11 cellular contexts compared by ENCODE assay signal in genomic region chr7:17599733-17600685, GRCh38.
DNase-seq lines count a peak whose midpoint lies in the region; ATAC-seq and TF ChIP-seq lines count a peak whose summit lies in the region.
"Had no signal": no experiment of that assay in that cellular context is flagged by ENCODE, and none has a peak within 500 bp of the region (broad histone marks: within the 10 kb centered on the region; RNA-seq: fewer than 3 reads in every experiment).

No MANE protein-coding gene starts in this region.

- no peak for TF ChIP-seq CTCF in fibroblast of villous mesenchyme (IDR thresholded peaks at IDR 0.05; ENCODE audit: insufficient read depth, low read depth, low read length)

- peak overlapping the region; percentile 81 for H3K27ac ChIP-seq in SJSA1
- H3K27ac ChIP-seq: BLaER1 had no signal

- peaks cover 34% of the 10 kb centered on the region for H3K4me1 ChIP-seq in SJSA1 (replicated peaks)
- H3K4me1 ChIP-seq: BLaER1 had no signal

- H3K36me3 ChIP-seq in SJSA1, result no peaks in the 10 kb centered on the region
- H3K36me3 ChIP-seq: BLaER1 had no signal

- H3K4me3 ChIP-seq in SJSA1, result no peak overlapping the region
- no peak overlapping the region for H3K4me3 ChIP-seq in fibroblast of villous mesenchyme (ENCODE audit: low read depth, low read length)
- H3K4me3 ChIP-seq: BLaER1 had no signal

- DNase-seq in SIG-M5 treated with dmso at 0.1 percent for 504 hours (lab: John Stamatoyannopoulos, UW; ENCODE audit: unreplicated experiment) (peak; percentile 42), SIG-M5 (lab: John Stamatoyannopoulos, UW) (no peak), SJSA1 (ENCODE audit: low read depth in 1 of 2, low spot score in 2 of 2) (peak; percentile 78 to 89), fibroblast of villous mesenchyme (ENCODE audit: low read depth) (peak; percentile 93), NCI-H2227 treated with DMSO at 0.1 percent for 48 hours (lab: John Stamatoyannopoulos, UW) (no peak), hypothalamus (lab: John Stamatoyannopoulos, UW) (no peak)
- DNase-seq in activated effector memory CD4-positive, alpha-beta T cell treated with anti-CD3 and anti-CD28 coated beads, Interleukin-2, amount 50 U/mL, for 16 hours, result no peak
- DNase-seq: activated CD8-positive, alpha-beta T cell treated with anti-CD3 and anti-CD28 coated beads for 36 hours; NCI-H446 had no signal

- H3K27me3 ChIP-seq in SJSA1 (replicated peaks), result no peaks in the 10 kb centered on the region
- H3K27me3 ChIP-seq: BLaER1 had no signal

- 0 out of 2 replicates have a peak, but pooled peaks cover 5% of the 10 kb centered on the region for H3K9me3 ChIP-seq in SJSA1 (replicated peaks)

- ATAC-seq in GM21825 (IDR thresholded peaks at IDR 0.05; ENCODE audit: unreplicated experiment), result no peak
- ATAC-seq: activated CD8-positive, alpha-beta T cell treated with anti-CD3 and anti-CD28 coated beads for 36 hours had no signal

Comparison
In these comparisons a context has a peak if more than half of its experiments do, and no peak if none do; other contexts are left out.
1. DNase-seq: peak in SIG-M5 treated with dmso at 0.1 percent for 504 hours (single experiment), SJSA1 (2 of 2) and fibroblast of villous mesenchyme (single experiment); none in SIG-M5 (single experiment), NCI-H2227 treated with DMSO at 0.1 percent for 48 hours (single experiment), hypothalamus (0 of 51) and activated effector memory CD4-positive, alpha-beta T cell treated with anti-CD3 and anti-CD28 coated beads, Interleukin-2, amount 50 U/mL, for 16 hours (single experiment).